ENCODE assay signal across 20 cellular contexts in the genomic region with DNA sequence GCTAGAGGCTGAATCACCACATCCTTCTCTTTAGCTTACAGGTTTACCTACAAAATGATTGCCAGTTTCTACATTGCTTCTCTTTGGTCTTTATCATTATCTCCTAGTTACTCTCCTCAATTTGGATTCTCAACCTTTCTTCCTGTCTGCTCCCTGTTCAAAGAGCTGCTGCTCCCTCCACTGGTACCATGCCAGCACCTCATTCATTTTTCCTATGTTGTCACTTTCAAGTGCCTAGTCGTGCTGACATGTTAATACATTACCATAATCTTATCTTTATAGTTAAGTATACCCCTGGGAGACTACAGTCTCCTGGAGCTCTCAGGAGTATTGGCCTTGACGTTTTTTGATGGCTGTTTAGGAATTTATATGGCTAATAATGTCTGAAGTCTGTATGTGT. TPM values are rescaled to one million over a fixed set of nuclear protein-coding genes. Genes with fewer than 3 reads are reported as not detected.
DNase-seq lines count a peak whose midpoint lies in the region; ATAC-seq and TF ChIP-seq lines count a peak whose summit lies in the region.
"Had no signal": no experiment of that assay in that cellular context is flagged by ENCODE, and none has a peak within 500 bp of the region (broad histone marks: within the 10 kb centered on the region; RNA-seq: fewer than 3 reads in every experiment).

No MANE protein-coding gene starts in this region.

- no peak overlapping the region for H4K8ac ChIP-seq in mesendoderm (ENCODE audit: low read depth, low read length)

- POLR2A ChIA-PET in CD8-positive, alpha-beta T cell (lab: Charles Lee) = no interaction called here
- POLR2A ChIA-PET in activated B cell treated with CpG ODN at 0.5 μM for 24 hours (lab: Charles Lee) = interaction anchor here (0.6 kb wide), 1 partner anchor 19 kb away, joined by 7 read pairs; no protein-coding TSS in a partner anchor

- no peak overlapping the region for H2AK5ac ChIP-seq in mesendoderm (ENCODE audit: low read length)

- peaks cover 9% of the 10 kb centered on the region for H3K9me3 Mint-ChIP-seq in CD8-positive, alpha-beta T cell
- H3K9me3 Mint-ChIP-seq in GM23338 (peaks cover 9% of the 10 kb centered on the region; the same call in 2 of the 3 replicates), activated B cell treated with CpG ODN at 0.5 μM for 24 hours (peaks cover 8% of the 10 kb centered on the region)

- WGBS in mesendoderm (ENCODE audit: extremely low coverage, insufficient coverage, low lambda C conversion rate) = no CpG with 5 or more reads among the region's 2 CpGs

- ATAC-seq in CD8-positive, alpha-beta T cell = no peak
- no peak for ATAC-seq in GM23338
- no peak for ATAC-seq in activated B cell treated with CpG ODN at 0.5 μM for 24 hours (ENCODE audit: low read depth)
- no peak for ATAC-seq in GM21576 (IDR thresholded peaks at IDR 0.05; ENCODE audit: unreplicated experiment)
- no peak for ATAC-seq in GM18498 (IDR thresholded peaks at IDR 0.05; ENCODE audit: unreplicated experiment)
- ATAC-seq in GM21529 (IDR thresholded peaks at IDR 0.05; ENCODE audit: unreplicated experiment) = no peak
- ATAC-seq: activated CD8-positive, alpha-beta T cell treated with anti-CD3 and anti-CD28 coated beads for 36 hours; foreskin keratinocyte had no signal

- H3K27ac ChIP-seq in CD8-positive, alpha-beta T cell (ENCODE audit: low read depth, low read length) = no peak overlapping the region
- H3K27ac ChIP-seq in GM23338 (ENCODE audit: low read depth) (no peak overlapping the region; the same call in 1 of the 2 replicates), mesendoderm (ENCODE audit: low read depth, low read length) (no peak overlapping the region)
- H3K27ac ChIP-seq: foreskin keratinocyte, heart right ventricle, KMS-11, parathyroid adenoma, upper lobe of left lung had no signal

- H3K27me3 ChIP-seq in CD8-positive, alpha-beta T cell (ENCODE audit: insufficient read depth, low read length) = no peaks in the 10 kb centered on the region
- H3K27me3 ChIP-seq in GM23338 (ENCODE audit: insufficient read depth) = no peaks in the 10 kb centered on the region
- H3K27me3 ChIP-seq in mesendoderm (ENCODE audit: insufficient read depth, low read length, poor library complexity) = no peaks in the 10 kb centered on the region
- H3K27me3 ChIP-seq: foreskin keratinocyte, heart right ventricle, upper lobe of left lung had no signal

- DNase-seq in CD8-positive, alpha-beta T cell = no peak
- DNase-seq in GM23338 (ENCODE audit: low spot score) (peak; percentile 23), activated B cell treated with CpG ODN at 0.5 μM for 24 hours (no peak), mesendoderm (peak; percentile 47), NCI-H2081 treated with DMSO at 0.1 percent for 48 hours (lab: John Stamatoyannopoulos, UW) (no peak)
- DNase-seq: activated CD4-positive, CD25-positive, alpha-beta regulatory T cell treated with anti-CD3 and anti-CD28 coated beads, Interleukin-2, amount 50 U/mL, for 72 hours; activated CD8-positive, alpha-beta T cell treated with anti-CD3 and anti-CD28 coated beads for 36 hours; activated effector memory CD4-positive, alpha-beta T cell treated with anti-CD3 and anti-CD28 coated beads, Interleukin-2, amount 50 U/mL, for 16 hours; activated naive CD8-positive, alpha-beta T cell treated with anti-CD3 and anti-CD28 coated beads, Interleukin-2, amount 10 ng/mL, durations not matched to agents 7 days and 5 days; foreskin keratinocyte; heart right ventricle; NCI-H187; NCI-H82; nephron progenitor cell had no signal

- no peak overlapping the region for H4K5ac ChIP-seq in mesendoderm (ENCODE audit: low read length)

- no peaks in the 10 kb centered on the region for H3K36me3 ChIP-seq in CD8-positive, alpha-beta T cell (ENCODE audit: insufficient read depth, low read length)
- H3K36me3 ChIP-seq in GM23338 (ENCODE audit: insufficient read depth) = peaks cover 4% of the 10 kb centered on the region; the same call in 1 of the 2 replicates
- no peaks in the 10 kb centered on the region for H3K36me3 ChIP-seq in mesendoderm (ENCODE audit: control insufficient read depth, insufficient read depth, low read length)

- H3K4me1 ChIP-seq in CD8-positive, alpha-beta T cell (ENCODE audit: insufficient read depth, low read length) = peaks cover 7% of the 10 kb centered on the region
- H3K4me1 ChIP-seq in GM23338 (ENCODE audit: insufficient read depth) = peaks cover 9% of the 10 kb centered on the region
- H3K4me1 ChIP-seq in mesendoderm (ENCODE audit: control insufficient read depth, low read depth, low read length) = no peaks in the 10 kb centered on the region
- H3K4me1 ChIP-seq: parathyroid adenoma had no signal

- CTCF ChIA-PET in CD8-positive, alpha-beta T cell (lab: Charles Lee) = interaction anchor here (0.5 kb wide), 1 partner anchor 553 kb away, joined by 3 read pairs; no protein-coding TSS in a partner anchor
- CTCF ChIA-PET in activated B cell treated with CpG ODN at 0.5 μM for 24 hours (lab: Charles Lee) = interaction anchor here (1.4 kb wide), 1 partner anchor 86 kb away, joined by 3 read pairs; no protein-coding TSS in a partner anchor

- no peak overlapping the region for H3K9ac ChIP-seq in mesendoderm (ENCODE audit: low read length)
- H3K9ac ChIP-seq: KMS-11, parathyroid adenoma had no signal

- no peak overlapping the region for H3K4ac ChIP-seq in mesendoderm (ENCODE audit: low read depth, low read length)

- no peak overlapping the region for H3K23ac ChIP-seq in mesendoderm (ENCODE audit: low read length)

- no peak overlapping the region for H3K56ac ChIP-seq in mesendoderm (ENCODE audit: low read length)

- intact Hi-C loops in CD8-positive, alpha-beta T cell (cut with DNase I, micrococcal nuclease) = no loop called here
- intact Hi-C loops in activated B cell treated with CpG ODN at 0.5 μM for 24 hours (cut with micrococcal nuclease) = no loop called here

- no peaks in the 10 kb centered on the region for H3K9me2 ChIP-seq in GM23338 (ENCODE audit: insufficient read depth)

- no peaks in the 10 kb centered on the region for H3K27me3 Mint-ChIP-seq in CD8-positive, alpha-beta T cell (ENCODE audit: low read depth)
- peaks cover 2% of the 10 kb centered on the region for H3K27me3 Mint-ChIP-seq in GM23338 (ENCODE audit: insufficient read depth, low read depth, poor library complexity)
- no peaks in the 10 kb centered on the region for H3K27me3 Mint-ChIP-seq in activated B cell treated with CpG ODN at 0.5 μM for 24 hours
- H3K27me3 Mint-ChIP-seq: activated CD8-positive, alpha-beta T cell treated with anti-CD3 and anti-CD28 coated beads for 36 hours; activated naive CD8-positive, alpha-beta T cell treated with anti-CD3 and anti-CD28 coated beads, Interleukin-2, amount 10 ng/mL, durations not matched to agents 7 days and 5 days had no signal

- peaks cover 39% of the 10 kb centered on the region for H4K20me1 ChIP-seq in GM23338 (replicated peaks; ENCODE audit: insufficient read depth)

- no peak overlapping the region for H2BK15ac ChIP-seq in mesendoderm (replicated peaks; ENCODE audit: low read depth)

- H3K4me3 ChIP-seq in CD8-positive, alpha-beta T cell (ENCODE audit: low read depth, low read length) = no peak overlapping the region
- H3K4me3 ChIP-seq in GM23338 = no peak overlapping the region
- H3K4me3 ChIP-seq in mesendoderm (ENCODE audit: low read length) = no peak overlapping the region
- H3K4me3 ChIP-seq: heart right ventricle, upper lobe of left lung had no signal

- H3K79me1 ChIP-seq in mesendoderm (ENCODE audit: low read length) = peaks cover 7% of the 10 kb centered on the region

- no peak for TF ChIP-seq CTCF in CD8-positive, alpha-beta T cell (IDR thresholded peaks at IDR 0.05)
- TF ChIP-seq CTCF in GM23338 (conservative IDR thresholded peaks at IDR 0.05; ENCODE audit: low read depth in 2 of 2) = peak in 1 of 2 experiments; percentile 45; a peak in 3 of 4 replicates
- no peak for TF ChIP-seq CTCF in activated B cell treated with CpG ODN at 0.5 μM for 24 hours (IDR thresholded peaks at IDR 0.05)

- peaks cover 61% of the 10 kb centered on the region for H3K4me1 Mint-ChIP-seq in CD8-positive, alpha-beta T cell (ENCODE audit: low read depth)
- H3K4me1 Mint-ChIP-seq in GM23338 (peaks cover 7% of the 10 kb centered on the region), activated B cell treated with CpG ODN at 0.5 μM for 24 hours (peaks cover 37% of the 10 kb centered on the region)
- H3K4me1 Mint-ChIP-seq: nephron progenitor cell had no signal

- H2BK120ac ChIP-seq in mesendoderm (ENCODE audit: low read depth, low read length) = no peak overlapping the region

- no peak overlapping the region for H3K4me2 ChIP-seq in GM23338
- no peak overlapping the region for H3K4me2 ChIP-seq in mesendoderm (ENCODE audit: low read length)
- H3K4me2 ChIP-seq: KMS-11 had no signal

- no peak overlapping the region for H3K18ac ChIP-seq in mesendoderm (ENCODE audit: low read length)

- H3K79me2 ChIP-seq in GM23338 (replicated peaks; ENCODE audit: insufficient read depth) (peaks cover 100% of the 10 kb centered on the region), mesendoderm (ENCODE audit: control insufficient read depth, insufficient read depth, low read length) (peaks cover 33% of the 10 kb centered on the region)

- H3K4me3 Mint-ChIP-seq in CD8-positive, alpha-beta T cell = no peak overlapping the region
- H3K4me3 Mint-ChIP-seq in GM23338 (no peak overlapping the region), activated B cell treated with CpG ODN at 0.5 μM for 24 hours (no peak overlapping the region)
- H3K4me3 Mint-ChIP-seq: activated CD8-positive, alpha-beta T cell treated with anti-CD3 and anti-CD28 coated beads for 36 hours; activated naive CD8-positive, alpha-beta T cell treated with anti-CD3 and anti-CD28 coated beads, Interleukin-2, amount 10 ng/mL, durations not matched to agents 7 days and 5 days; nephron progenitor cell had no signal

- no peaks in the 10 kb centered on the region for H3K9me3 ChIP-seq in CD8-positive, alpha-beta T cell (ENCODE audit: low read length)

- H3K27ac Mint-ChIP-seq in CD8-positive, alpha-beta T cell = peak overlapping the region; percentile 3
- H3K27ac Mint-ChIP-seq in GM23338 (0 out of 2 replicates have a peak overlapping the region, but pooled peaks have one; percentile 46), activated B cell treated with CpG ODN at 0.5 μM for 24 hours (peak overlapping the region; percentile 10)
- H3K27ac Mint-ChIP-seq: activated CD8-positive, alpha-beta T cell treated with anti-CD3 and anti-CD28 coated beads for 36 hours; activated naive CD8-positive, alpha-beta T cell treated with anti-CD3 and anti-CD28 coated beads, Interleukin-2, amount 10 ng/mL, durations not matched to agents 7 days and 5 days; nephron progenitor cell had no signal

- H3K36me3 Mint-ChIP-seq in CD8-positive, alpha-beta T cell = peaks cover 27% of the 10 kb centered on the region
- H3K36me3 Mint-ChIP-seq in GM23338 (ENCODE audit: low read depth) (peaks cover 30% of the 10 kb centered on the region), activated B cell treated with CpG ODN at 0.5 μM for 24 hours (ENCODE audit: low read depth) (peaks cover 34% of the 10 kb centered on the region)

- H2BK5ac ChIP-seq in mesendoderm (ENCODE audit: low read length) = no peak overlapping the region

- no peaks in the 10 kb centered on the region for H3F3A ChIP-seq in GM23338 (replicated peaks; ENCODE audit: low read depth)

- H2AFZ ChIP-seq in GM23338 = no peak overlapping the region
- H2AFZ ChIP-seq: parathyroid adenoma had no signal

RNA-seq across cellular contexts. Expression of gene FRS2, which starts 14.2 kb away (rescaled TPM):
- 10 to 100 TPM; 31.1 to 32.4 TPM for total RNA-seq in CD8-positive, alpha-beta T cell
- total RNA-seq in GM23338 (2014; rRNA removed; shearing (Covaris generic)) = 45.0 and 49.7 TPM in 2 replicates
- polyA plus RNA-seq in GM23338 (2016; fragmentation: Nextera tagmentation; extraction: Ambion mirVana) = 29.2 and 34.3 TPM in 2 replicates
- 23.2 and 23.8 TPM in 2 replicates for total RNA-seq in activated B cell treated with CpG ODN at 0.5 μM for 24 hours
- 18.5 TPM for polyA plus RNA-seq in mesendoderm (2013, experiment 1 of 2)
- 18.4 TPM for polyA plus RNA-seq in mesendoderm (2013, experiment 2 of 2)

Comparison
In these comparisons a context has a peak if more than half of its experiments do, and no peak if none do; other contexts are left out.
1. DNase-seq: peak in GM23338 (single experiment) and mesendoderm (single experiment); none in CD8-positive, alpha-beta T cell (0 of 7), activated B cell treated with CpG ODN at 0.5 μM for 24 hours (single experiment) and NCI-H2081 treated with DMSO at 0.1 percent for 48 hours (single experiment).
2. Peak in every context shown above with its lines, with median percentiles within 50 percentile points of each other: H3K27ac Mint-ChIP-seq.